1 cellular context compared by ENCODE assay signal in the genomic region with DNA sequence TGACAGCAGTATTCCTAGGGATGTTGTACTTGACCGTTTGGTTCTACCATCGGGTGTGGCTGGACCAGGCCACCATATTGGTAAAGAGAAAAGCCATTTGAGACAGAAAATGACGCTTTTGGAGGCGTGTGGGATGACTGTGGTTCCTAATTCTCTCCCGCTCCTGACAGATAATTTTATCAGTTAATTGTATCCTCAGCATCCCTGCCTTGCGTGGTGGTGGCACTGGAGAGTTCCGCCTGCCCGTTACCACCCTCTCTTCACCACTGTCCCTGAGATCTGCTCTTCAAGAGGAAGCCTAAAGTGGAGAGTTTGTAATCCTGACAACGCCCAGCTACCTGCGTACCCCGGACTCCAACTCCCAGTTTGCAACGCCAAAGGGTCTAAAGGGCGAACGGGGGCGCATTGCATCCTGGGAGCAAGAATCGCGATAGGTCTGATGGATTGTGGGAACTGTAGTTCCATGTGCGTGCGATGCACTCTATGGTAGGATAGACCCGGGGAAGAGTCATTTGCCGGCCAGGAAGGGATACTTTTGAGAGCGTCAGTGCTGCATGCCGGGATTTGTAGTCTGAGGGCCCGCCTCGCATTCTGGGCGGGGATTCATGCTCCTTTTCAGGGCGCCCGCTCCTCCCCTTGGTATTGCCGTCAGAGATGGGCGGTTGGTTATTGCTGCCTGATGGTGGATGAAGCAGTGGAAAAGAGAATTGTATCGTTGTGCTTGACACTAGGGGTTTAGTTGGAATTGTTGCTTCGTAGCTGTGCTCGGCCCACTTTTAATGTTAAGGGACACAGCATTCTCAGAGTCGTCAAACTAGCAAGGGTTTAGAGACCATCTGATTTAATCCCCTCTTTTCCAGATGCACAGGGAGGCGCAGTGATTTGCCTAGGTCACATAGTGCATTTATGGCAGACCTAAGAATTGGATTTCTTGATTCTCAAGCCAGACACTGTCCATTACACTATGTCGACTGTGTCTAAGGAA.
TF ChIP-seq lines count a peak whose summit lies in the region.

No MANE protein-coding gene starts in this region.

TF ChIP-seq in K562, 482 proteins besides CTCF, POLR2A, EP300 and RAD21 (continued from another document and continues in another):
- TF ChIP-seq THRB (CRISPR knock-in tag; conservative IDR thresholded peaks at IDR 0.05) (peak; percentile 82), NFRKB (IDR thresholded peaks at IDR 0.05; ENCODE audit: low read depth) (peak; percentile 99), U2AF2 (optimal IDR thresholded peaks at IDR 0.05; ENCODE audit: low read depth, low read length) (no peak), ZNF408 (CRISPR knock-in tag; IDR thresholded peaks at IDR 0.05; ENCODE audit: low read depth) (no peak), ZSCAN29 (IDR thresholded peaks at IDR 0.05) (no peak), ZNF76 (CRISPR knock-in tag; IDR thresholded peaks at IDR 0.05; ENCODE audit: borderline replicate concordance) (no peak), KHSRP (IDR thresholded peaks at IDR 0.05) (no peak), EWSR1 (IDR thresholded peaks at IDR 0.05; ENCODE audit: borderline replicate concordance, low read depth, partially characterized antibody) (no peak), KDM5B (IDR thresholded peaks at IDR 0.05; ENCODE audit: insufficient replicate concordance, low read depth, low read length) (peak; percentile 33), SAP30 (IDR thresholded peaks at IDR 0.05; ENCODE audit: borderline replicate concordance, insufficient read depth, low read depth, low read length, poor library complexity, severe bottlenecking) (no peak), GMEB1 (CRISPR knock-in tag; IDR thresholded peaks at IDR 0.05) (peak; percentile 78), SREBF1 (IDR thresholded peaks at IDR 0.05; ENCODE audit: borderline replicate concordance, low read depth, low read length) (peak; percentile 87), EGR1 (conservative IDR thresholded peaks at IDR 0.05) (no peak), NR2C2 (CRISPR knock-in tag; IDR thresholded peaks at IDR 0.05) (peak; percentile 99), NR2C2 (tag; IDR thresholded peaks at IDR 0.05) (peak; percentile 100), ZNF644 (tag; IDR thresholded peaks at IDR 0.05; ENCODE audit: low read depth) (peak; percentile 97), HOXB6 (CRISPR knock-in tag; IDR thresholded peaks at IDR 0.05; ENCODE audit: borderline replicate concordance) (peak; percentile 34; the same call in 1 of the 2 replicates), RBM25 (IDR thresholded peaks at IDR 0.05; ENCODE audit: low read depth, low read length, severe bottlenecking) (peak; percentile 62), RBFOX2 (IDR thresholded peaks at IDR 0.05; ENCODE audit: low read depth, low read length) (peak; percentile 62), MTA2 (IDR thresholded peaks at IDR 0.05; ENCODE audit: low read depth) (peak; percentile 78), ZNF561 (CRISPR knock-in tag; conservative IDR thresholded peaks at IDR 0.05) (no peak)
- TF ChIP-seq, protein P1, sequence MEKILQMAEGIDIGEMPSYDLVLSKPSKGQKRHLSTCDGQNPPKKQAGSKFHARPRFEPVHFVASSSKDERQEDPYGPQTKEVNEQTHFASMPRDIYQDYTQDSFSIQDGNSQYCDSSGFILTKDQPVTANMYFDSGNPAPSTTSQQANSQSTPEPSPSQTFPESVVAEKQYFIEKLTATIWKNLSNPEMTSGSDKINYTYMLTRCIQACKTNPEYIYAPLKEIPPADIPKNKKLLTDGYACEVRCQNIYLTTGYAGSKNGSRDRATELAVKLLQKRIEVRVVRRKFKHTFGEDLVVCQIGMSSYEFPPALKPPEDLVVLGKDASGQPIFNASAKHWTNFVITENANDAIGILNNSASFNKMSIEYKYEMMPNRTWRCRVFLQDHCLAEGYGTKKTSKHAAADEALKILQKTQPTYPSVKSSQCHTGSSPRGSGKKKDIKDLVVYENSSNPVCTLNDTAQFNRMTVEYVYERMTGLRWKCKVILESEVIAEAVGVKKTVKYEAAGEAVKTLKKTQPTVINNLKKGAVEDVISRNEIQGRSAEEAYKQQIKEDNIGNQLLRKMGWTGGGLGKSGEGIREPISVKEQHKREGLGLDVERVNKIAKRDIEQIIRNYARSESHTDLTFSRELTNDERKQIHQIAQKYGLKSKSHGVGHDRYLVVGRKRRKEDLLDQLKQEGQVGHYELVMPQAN (IDR thresholded peaks at IDR 0.05; ENCODE audit: borderline replicate concordance): no peak; the same call in none of the 2 replicates
- TF ChIP-seq, protein P2, sequence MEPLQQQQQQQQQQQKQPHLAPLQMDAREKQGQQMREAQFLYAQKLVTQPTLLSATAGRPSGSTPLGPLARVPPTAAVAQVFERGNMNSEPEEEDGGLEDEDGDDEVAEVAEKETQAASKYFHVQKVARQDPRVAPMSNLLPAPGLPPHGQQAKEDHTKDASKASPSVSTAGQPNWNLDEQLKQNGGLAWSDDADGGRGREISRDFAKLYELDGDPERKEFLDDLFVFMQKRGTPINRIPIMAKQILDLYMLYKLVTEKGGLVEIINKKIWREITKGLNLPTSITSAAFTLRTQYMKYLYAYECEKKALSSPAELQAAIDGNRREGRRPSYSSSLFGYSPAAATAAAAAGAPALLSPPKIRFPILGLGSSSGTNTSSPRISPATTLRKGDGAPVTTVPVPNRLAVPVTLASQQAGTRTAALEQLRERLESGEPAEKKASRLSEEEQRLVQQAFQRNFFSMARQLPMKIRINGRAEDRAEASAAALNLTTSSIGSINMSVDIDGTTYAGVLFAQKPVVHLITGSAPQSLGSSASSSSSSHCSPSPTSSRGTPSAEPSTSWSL (CRISPR knock-in tag; IDR thresholded peaks at IDR 0.05; ENCODE audit: borderline replicate concordance): no peak
- TF ChIP-seq, protein P3, sequence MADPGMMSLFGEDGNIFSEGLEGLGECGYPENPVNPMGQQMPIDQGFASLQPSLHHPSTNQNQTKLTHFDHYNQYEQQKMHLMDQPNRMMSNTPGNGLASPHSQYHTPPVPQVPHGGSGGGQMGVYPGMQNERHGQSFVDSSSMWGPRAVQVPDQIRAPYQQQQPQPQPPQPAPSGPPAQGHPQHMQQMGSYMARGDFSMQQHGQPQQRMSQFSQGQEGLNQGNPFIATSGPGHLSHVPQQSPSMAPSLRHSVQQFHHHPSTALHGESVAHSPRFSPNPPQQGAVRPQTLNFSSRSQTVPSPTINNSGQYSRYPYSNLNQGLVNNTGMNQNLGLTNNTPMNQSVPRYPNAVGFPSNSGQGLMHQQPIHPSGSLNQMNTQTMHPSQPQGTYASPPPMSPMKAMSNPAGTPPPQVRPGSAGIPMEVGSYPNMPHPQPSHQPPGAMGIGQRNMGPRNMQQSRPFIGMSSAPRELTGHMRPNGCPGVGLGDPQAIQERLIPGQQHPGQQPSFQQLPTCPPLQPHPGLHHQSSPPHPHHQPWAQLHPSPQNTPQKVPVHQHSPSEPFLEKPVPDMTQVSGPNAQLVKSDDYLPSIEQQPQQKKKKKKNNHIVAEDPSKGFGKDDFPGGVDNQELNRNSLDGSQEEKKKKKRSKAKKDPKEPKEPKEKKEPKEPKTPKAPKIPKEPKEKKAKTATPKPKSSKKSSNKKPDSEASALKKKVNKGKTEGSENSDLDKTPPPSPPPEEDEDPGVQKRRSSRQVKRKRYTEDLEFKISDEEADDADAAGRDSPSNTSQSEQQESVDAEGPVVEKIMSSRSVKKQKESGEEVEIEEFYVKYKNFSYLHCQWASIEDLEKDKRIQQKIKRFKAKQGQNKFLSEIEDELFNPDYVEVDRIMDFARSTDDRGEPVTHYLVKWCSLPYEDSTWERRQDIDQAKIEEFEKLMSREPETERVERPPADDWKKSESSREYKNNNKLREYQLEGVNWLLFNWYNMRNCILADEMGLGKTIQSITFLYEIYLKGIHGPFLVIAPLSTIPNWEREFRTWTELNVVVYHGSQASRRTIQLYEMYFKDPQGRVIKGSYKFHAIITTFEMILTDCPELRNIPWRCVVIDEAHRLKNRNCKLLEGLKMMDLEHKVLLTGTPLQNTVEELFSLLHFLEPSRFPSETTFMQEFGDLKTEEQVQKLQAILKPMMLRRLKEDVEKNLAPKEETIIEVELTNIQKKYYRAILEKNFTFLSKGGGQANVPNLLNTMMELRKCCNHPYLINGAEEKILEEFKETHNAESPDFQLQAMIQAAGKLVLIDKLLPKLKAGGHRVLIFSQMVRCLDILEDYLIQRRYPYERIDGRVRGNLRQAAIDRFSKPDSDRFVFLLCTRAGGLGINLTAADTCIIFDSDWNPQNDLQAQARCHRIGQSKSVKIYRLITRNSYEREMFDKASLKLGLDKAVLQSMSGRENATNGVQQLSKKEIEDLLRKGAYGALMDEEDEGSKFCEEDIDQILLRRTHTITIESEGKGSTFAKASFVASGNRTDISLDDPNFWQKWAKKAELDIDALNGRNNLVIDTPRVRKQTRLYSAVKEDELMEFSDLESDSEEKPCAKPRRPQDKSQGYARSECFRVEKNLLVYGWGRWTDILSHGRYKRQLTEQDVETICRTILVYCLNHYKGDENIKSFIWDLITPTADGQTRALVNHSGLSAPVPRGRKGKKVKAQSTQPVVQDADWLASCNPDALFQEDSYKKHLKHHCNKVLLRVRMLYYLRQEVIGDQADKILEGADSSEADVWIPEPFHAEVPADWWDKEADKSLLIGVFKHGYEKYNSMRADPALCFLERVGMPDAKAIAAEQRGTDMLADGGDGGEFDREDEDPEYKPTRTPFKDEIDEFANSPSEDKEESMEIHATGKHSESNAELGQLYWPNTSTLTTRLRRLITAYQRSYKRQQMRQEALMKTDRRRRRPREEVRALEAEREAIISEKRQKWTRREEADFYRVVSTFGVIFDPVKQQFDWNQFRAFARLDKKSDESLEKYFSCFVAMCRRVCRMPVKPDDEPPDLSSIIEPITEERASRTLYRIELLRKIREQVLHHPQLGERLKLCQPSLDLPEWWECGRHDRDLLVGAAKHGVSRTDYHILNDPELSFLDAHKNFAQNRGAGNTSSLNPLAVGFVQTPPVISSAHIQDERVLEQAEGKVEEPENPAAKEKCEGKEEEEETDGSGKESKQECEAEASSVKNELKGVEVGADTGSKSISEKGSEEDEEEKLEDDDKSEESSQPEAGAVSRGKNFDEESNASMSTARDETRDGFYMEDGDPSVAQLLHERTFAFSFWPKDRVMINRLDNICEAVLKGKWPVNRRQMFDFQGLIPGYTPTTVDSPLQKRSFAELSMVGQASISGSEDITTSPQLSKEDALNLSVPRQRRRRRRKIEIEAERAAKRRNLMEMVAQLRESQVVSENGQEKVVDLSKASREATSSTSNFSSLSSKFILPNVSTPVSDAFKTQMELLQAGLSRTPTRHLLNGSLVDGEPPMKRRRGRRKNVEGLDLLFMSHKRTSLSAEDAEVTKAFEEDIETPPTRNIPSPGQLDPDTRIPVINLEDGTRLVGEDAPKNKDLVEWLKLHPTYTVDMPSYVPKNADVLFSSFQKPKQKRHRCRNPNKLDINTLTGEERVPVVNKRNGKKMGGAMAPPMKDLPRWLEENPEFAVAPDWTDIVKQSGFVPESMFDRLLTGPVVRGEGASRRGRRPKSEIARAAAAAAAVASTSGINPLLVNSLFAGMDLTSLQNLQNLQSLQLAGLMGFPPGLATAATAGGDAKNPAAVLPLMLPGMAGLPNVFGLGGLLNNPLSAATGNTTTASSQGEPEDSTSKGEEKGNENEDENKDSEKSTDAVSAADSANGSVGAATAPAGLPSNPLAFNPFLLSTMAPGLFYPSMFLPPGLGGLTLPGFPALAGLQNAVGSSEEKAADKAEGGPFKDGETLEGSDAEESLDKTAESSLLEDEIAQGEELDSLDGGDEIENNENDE (IDR thresholded peaks at IDR 0.05; ENCODE audit: low read depth, low read length): no peak
- TF ChIP-seq, protein P4, sequence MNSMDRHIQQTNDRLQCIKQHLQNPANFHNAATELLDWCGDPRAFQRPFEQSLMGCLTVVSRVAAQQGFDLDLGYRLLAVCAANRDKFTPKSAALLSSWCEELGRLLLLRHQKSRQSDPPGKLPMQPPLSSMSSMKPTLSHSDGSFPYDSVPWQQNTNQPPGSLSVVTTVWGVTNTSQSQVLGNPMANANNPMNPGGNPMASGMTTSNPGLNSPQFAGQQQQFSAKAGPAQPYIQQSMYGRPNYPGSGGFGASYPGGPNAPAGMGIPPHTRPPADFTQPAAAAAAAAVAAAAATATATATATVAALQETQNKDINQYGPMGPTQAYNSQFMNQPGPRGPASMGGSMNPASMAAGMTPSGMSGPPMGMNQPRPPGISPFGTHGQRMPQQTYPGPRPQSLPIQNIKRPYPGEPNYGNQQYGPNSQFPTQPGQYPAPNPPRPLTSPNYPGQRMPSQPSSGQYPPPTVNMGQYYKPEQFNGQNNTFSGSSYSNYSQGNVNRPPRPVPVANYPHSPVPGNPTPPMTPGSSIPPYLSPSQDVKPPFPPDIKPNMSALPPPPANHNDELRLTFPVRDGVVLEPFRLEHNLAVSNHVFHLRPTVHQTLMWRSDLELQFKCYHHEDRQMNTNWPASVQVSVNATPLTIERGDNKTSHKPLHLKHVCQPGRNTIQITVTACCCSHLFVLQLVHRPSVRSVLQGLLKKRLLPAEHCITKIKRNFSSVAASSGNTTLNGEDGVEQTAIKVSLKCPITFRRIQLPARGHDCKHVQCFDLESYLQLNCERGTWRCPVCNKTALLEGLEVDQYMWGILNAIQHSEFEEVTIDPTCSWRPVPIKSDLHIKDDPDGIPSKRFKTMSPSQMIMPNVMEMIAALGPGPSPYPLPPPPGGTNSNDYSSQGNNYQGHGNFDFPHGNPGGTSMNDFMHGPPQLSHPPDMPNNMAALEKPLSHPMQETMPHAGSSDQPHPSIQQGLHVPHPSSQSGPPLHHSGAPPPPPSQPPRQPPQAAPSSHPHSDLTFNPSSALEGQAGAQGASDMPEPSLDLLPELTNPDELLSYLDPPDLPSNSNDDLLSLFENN (IDR thresholded peaks at IDR 0.05; ENCODE audit: low read depth in 2 of 2, low read length in 2 of 2): peak in 1 of 2 experiments; percentile 51; a peak in 1 of 4 replicates
- TF ChIP-seq, protein P5, sequence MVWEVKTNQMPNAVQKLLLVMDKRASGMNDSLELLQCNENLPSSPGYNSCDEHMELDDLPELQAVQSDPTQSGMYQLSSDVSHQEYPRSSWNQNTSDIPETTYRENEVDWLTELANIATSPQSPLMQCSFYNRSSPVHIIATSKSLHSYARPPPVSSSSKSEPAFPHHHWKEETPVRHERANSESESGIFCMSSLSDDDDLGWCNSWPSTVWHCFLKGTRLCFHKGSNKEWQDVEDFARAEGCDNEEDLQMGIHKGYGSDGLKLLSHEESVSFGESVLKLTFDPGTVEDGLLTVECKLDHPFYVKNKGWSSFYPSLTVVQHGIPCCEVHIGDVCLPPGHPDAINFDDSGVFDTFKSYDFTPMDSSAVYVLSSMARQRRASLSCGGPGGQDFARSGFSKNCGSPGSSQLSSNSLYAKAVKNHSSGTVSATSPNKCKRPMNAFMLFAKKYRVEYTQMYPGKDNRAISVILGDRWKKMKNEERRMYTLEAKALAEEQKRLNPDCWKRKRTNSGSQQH (CRISPR knock-in tag; IDR thresholded peaks at IDR 0.05): no peak
